10 cellular contexts compared by ENCODE assay signal in the genomic region with DNA sequence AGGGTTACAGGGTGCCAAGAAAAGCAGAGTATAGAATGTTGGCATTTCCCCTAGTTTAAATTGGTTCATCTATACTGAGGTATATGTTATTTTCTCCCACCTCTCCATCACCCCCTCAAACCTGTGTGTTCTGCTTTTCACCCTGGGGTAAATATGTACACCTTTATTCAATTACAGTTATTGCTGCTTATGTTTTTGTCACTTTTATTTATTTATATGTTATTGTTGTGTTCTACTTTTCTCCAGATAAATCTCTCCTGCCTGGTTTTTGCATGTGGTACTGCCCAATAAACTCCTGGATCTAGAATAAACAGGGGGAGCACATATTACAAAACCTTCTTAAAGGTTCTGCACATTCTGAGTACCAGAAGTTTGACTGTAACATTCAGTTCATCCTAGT.
ATAC-seq and TF ChIP-seq lines count a peak whose summit lies in the region.
"Had no signal": no experiment of that assay in that cellular context is flagged by ENCODE, and none has a peak within 500 bp of the region (broad histone marks: within the 10 kb centered on the region; RNA-seq: fewer than 3 reads in every experiment).

No MANE protein-coding gene starts in this region.

- CTCF ChIA-PET in HEK293 (lab: Yijun Ruan, JAX) = no interaction called here

- no peaks in the 10 kb centered on the region for H3K36me3 ChIP-seq in HEK293 (ENCODE audit: control insufficient read depth in 2 of 2, insufficient read depth in 1 of 2, low read length in 2 of 2)
- H3K36me3 ChIP-seq: BE2C; BLaER1; BLaER1 treated with 17β-estradiol and CSF1 and Interleukin-3, amounts not matched to agents 10 nM and 100 nM had no signal

- H3K4me1 ChIP-seq in HEK293 (ENCODE audit: control insufficient read depth, insufficient read depth, low read length) = no peaks in the 10 kb centered on the region
- H3K4me1 ChIP-seq: A549; BE2C; BLaER1; BLaER1 treated with 17β-estradiol and CSF1 and Interleukin-3, amounts not matched to agents 10 nM and 100 nM; Caco-2 had no signal

- POLR2A ChIA-PET in HEK293 (lab: Yijun Ruan, JAX) = no interaction called here

- no peak overlapping the region for H3K4me3 ChIP-seq in HEK293 (ENCODE audit: low read depth, low read length)
- H3K4me3 ChIP-seq: A549; BLaER1; BLaER1 treated with 17β-estradiol and CSF1 and Interleukin-3, amounts not matched to agents 10 nM and 100 nM had no signal

- no peak for ATAC-seq in HG03378 (IDR thresholded peaks at IDR 0.05; ENCODE audit: unreplicated experiment)
- ATAC-seq: A549; CD8-positive, alpha-beta T cell had no signal

- H3K9me3 ChIP-seq in HEK293 (ENCODE audit: control insufficient read depth, insufficient read depth, low read depth, low read length) = no peaks in the 10 kb centered on the region
- H3K9me3 ChIP-seq: A549; BE2C; BLaER1; BLaER1 treated with 17β-estradiol and CSF1 and Interleukin-3, amounts not matched to agents 10 nM and 100 nM; Caco-2 had no signal

- TF ChIP-seq CTCF in HEK293 (tag by site-specific recombination; IDR thresholded peaks at IDR 0.05) = no peak

- H3K27ac ChIP-seq in HEK293 (ENCODE audit: extremely low read depth, low read depth, low read length) = no peak overlapping the region
- H3K27ac ChIP-seq: 22Rv1; A549; BLaER1; BLaER1 treated with 17β-estradiol and CSF1 and Interleukin-3, amounts not matched to agents 10 nM and 100 nM; C4-2B had no signal

TF ChIP-seq in HEK293, 187 proteins besides CTCF, POLR2A, EP300 and RAD21:
- no peak for TF ChIP-seq ZNF239 (tag by site-specific recombination; IDR thresholded peaks at IDR 0.05)
- TF ChIP-seq, protein P1, sequence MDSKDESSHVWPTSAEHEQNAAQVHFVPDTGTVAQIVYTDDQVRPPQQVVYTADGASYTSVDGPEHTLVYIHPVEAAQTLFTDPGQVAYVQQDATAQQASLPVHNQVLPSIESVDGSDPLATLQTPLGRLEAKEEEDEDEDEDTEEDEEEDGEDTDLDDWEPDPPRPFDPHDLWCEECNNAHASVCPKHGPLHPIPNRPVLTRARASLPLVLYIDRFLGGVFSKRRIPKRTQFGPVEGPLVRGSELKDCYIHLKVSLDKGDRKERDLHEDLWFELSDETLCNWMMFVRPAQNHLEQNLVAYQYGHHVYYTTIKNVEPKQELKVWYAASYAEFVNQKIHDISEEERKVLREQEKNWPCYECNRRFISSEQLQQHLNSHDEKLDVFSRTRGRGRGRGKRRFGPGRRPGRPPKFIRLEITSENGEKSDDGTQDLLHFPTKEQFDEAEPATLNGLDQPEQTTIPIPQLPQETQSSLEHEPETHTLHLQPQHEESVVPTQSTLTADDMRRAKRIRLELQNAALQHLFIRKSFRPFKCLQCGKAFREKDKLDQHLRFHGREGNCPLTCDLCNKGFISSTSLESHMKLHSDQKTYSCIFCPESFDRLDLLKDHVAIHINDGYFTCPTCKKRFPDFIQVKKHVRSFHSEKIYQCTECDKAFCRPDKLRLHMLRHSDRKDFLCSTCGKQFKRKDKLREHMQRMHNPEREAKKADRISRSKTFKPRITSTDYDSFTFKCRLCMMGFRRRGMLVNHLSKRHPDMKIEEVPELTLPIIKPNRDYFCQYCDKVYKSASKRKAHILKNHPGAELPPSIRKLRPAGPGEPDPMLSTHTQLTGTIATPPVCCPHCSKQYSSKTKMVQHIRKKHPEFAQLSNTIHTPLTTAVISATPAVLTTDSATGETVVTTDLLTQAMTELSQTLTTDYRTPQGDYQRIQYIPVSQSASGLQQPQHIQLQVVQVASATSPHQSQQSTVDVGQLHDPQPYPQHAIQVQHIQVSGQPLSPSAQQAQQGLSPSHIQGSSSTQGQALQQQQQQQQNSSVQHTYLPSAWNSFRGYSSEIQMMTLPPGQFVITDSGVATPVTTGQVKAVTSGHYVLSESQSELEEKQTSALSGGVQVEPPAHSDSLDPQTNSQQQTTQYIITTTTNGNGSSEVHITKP (tag by site-specific recombination; IDR thresholded peaks at IDR 0.05) = peak; percentile 91
